17 cellular contexts compared by ENCODE assay signal in the genomic region with DNA sequence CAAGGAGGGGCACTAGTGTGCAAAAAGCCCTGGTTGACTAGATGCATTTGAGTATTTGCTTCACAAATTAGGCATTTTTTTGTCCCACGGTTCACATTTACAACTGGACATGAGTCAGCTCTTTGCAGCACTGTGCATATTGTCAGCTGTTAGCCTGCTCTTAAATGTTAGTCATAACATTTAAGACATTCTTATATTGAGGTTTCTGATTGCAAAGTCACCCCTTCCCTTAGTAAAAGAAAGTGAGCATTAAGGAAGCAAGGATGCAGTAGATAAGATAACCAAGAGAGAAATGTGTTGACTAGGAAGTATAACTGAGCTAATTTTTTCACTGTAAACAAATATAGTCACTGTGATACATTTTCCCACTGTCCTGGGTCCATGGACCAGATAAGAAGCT.
A peak's percentile ranks its signal among the peaks of the same experiment; 100 is the strongest.
DNase-seq lines count a peak whose midpoint lies in the region; ATAC-seq and TF ChIP-seq lines count a peak whose summit lies in the region.
"Had no signal": no experiment of that assay in that cellular context is flagged by ENCODE, and none has a peak within 500 bp of the region (broad histone marks: within the 10 kb centered on the region; RNA-seq: fewer than 3 reads in every experiment).

No MANE protein-coding gene starts in this region.

- H3K4me1 ChIP-seq in mesodermal cell (ENCODE audit: control insufficient read depth, insufficient read depth, low read length, poor library complexity, severe bottlenecking): peaks cover 3% of the 10 kb centered on the region

- no peaks in the 10 kb centered on the region for H3K9me3 ChIP-seq in mesodermal cell (ENCODE audit: control insufficient read depth, low read length)
- H3K9me3 ChIP-seq: BLaER1 treated with 17β-estradiol and CSF1 and Interleukin-3, amounts not matched to agents 10 nM and 100 nM; MG63 had no signal

- 83 to 88% methylated on average over 1 of the region's 1 CpG for WGBS in mesodermal cell (ENCODE audit: insufficient coverage in 2 of 2), 2 experiments

- DNase-seq in AG10803 (ENCODE audit: low read depth) (peak; percentile 19), MV-4-11 (lab: John Stamatoyannopoulos, UW) (peak; percentile 47), choroid plexus epithelial cell (ENCODE audit: low read depth) (peak; percentile 40), H7 (no peak), DMS153 treated with DMSO at 0.1 percent for 48 hours (lab: John Stamatoyannopoulos, UW; ENCODE audit: unreplicated experiment) (no peak)
- DNase-seq: activated gamma-delta T cell treated with Interleukin-2 at 50 U/mL for 16 hours; central memory CD4-positive, alpha-beta T cell; erythroblast; GOT3; MG63; posterior cingulate gyrus; stimulated activated naive CD8-positive, alpha-beta T cell treated with anti-CD3 and anti-CD28 coated beads, Interleukin-15, amount 100 ng/mL, for 72 hours had no signal

- peak overlapping the region; percentile 42 for H3K27ac ChIP-seq in mesodermal cell (ENCODE audit: low read depth, low read length, severe bottlenecking)
- H3K27ac ChIP-seq: BLaER1 treated with 17β-estradiol and CSF1 and Interleukin-3, amounts not matched to agents 10 nM and 100 nM; PC-9 had no signal

- no peaks in the 10 kb centered on the region for H3K27me3 ChIP-seq in H7 (ENCODE audit: control insufficient read depth, insufficient read depth, low read length)
- H3K27me3 ChIP-seq: BLaER1 treated with 17β-estradiol and CSF1 and Interleukin-3, amounts not matched to agents 10 nM and 100 nM; MG63 had no signal

- H3K4me3 ChIP-seq in AG10803 (ENCODE audit: low read length) (no peak overlapping the region), choroid plexus epithelial cell (ENCODE audit: low read depth, low read length) (no peak overlapping the region), mesodermal cell (ENCODE audit: extremely low read depth, insufficient read depth, low read length, poor library complexity, severe bottlenecking) (no peak overlapping the region), H7 (ENCODE audit: insufficient read depth, low read depth, low read length) (no peak overlapping the region)
- H3K4me3 ChIP-seq: BLaER1 treated with 17β-estradiol and CSF1 and Interleukin-3, amounts not matched to agents 10 nM and 100 nM; MG63; PC-9 had no signal

- TF ChIP-seq CTCF in AG10803 (conservative IDR thresholded peaks at IDR 0.05; ENCODE audit: low read length) (no peak), choroid plexus epithelial cell (conservative IDR thresholded peaks at IDR 0.05; ENCODE audit: low read depth, low read length) (no peak)

- H3K36me3 ChIP-seq in mesodermal cell (ENCODE audit: control insufficient read depth, insufficient read depth, low read length) (no peaks in the 10 kb centered on the region), H7 (replicated peaks; ENCODE audit: control insufficient read depth, insufficient read depth, low read length) (no peaks in the 10 kb centered on the region)
- H3K36me3 ChIP-seq: BLaER1 treated with 17β-estradiol and CSF1 and Interleukin-3, amounts not matched to agents 10 nM and 100 nM; MG63 had no signal

- ATAC-seq in activated CD4-positive, CD25-positive, alpha-beta regulatory T cell treated with anti-CD3 and anti-CD28 coated beads, Interleukin-2, amount 50 U/mL, for 24 hours: no peak
- ATAC-seq in GM21786 (IDR thresholded peaks at IDR 0.05; ENCODE audit: unreplicated experiment): no peak
- ATAC-seq: stimulated activated naive CD8-positive, alpha-beta T cell treated with anti-CD3 and anti-CD28 coated beads, Interleukin-15, amount 100 ng/mL, for 72 hours had no signal

Comparison
In these comparisons a context has a peak if more than half of its experiments do, and no peak if none do; other contexts are left out.
1. DNase-seq: peak in AG10803 (single experiment), MV-4-11 (single experiment) and choroid plexus epithelial cell (single experiment); none in H7 (single experiment) and DMS153 treated with DMSO at 0.1 percent for 48 hours (single experiment).